Comparison of ENCODE assay signal across 10 cellular contexts in genomic region chr18:59631583-59632181, GRCh38.
DNase-seq lines count a peak whose midpoint lies in the region; ATAC-seq and TF ChIP-seq lines count a peak whose summit lies in the region.
"Had no signal": no experiment of that assay in that cellular context is flagged by ENCODE, and none has a peak within 500 bp of the region (broad histone marks: within the 10 kb centered on the region; RNA-seq: fewer than 3 reads in every experiment).

No MANE protein-coding gene starts in this region.

- H3K4me1 Mint-ChIP-seq in HFFc6 (ENCODE audit: low read depth): peaks cover 77% of the 10 kb centered on the region

- H3K4me3 ChIP-seq in astrocyte of the spinal cord (ENCODE audit: low read depth, low read length): no peak overlapping the region
- H3K4me3 ChIP-seq: lung had no signal

- peak; percentile 89 for TF ChIP-seq CTCF in HFFc6 (IDR thresholded peaks at IDR 0.05)
- TF ChIP-seq CTCF in astrocyte of the spinal cord (IDR thresholded peaks at IDR 0.05; ENCODE audit: low read depth, low read length): peak; percentile 77

- peaks cover 5% of the 10 kb centered on the region for H3K27me3 Mint-ChIP-seq in HFFc6 (ENCODE audit: insufficient read depth)

- peak overlapping the region; percentile 67 for H3K27ac Mint-ChIP-seq in HFFc6
- H3K27ac Mint-ChIP-seq: activated CD4-positive, alpha-beta memory T cell treated with anti-CD3 and anti-CD28 coated beads for 36 hours had no signal

- peaks cover 20% of the 10 kb centered on the region for H3K36me3 Mint-ChIP-seq in HFFc6 (ENCODE audit: low read depth)
- H3K36me3 Mint-ChIP-seq: activated CD4-positive, alpha-beta memory T cell treated with anti-CD3 and anti-CD28 coated beads for 36 hours had no signal

- DNase-seq in D341Med (ENCODE audit: low spot score): peak; percentile 63
- no peak for DNase-seq in HFFc6
- peak; percentile 70 for DNase-seq in astrocyte of the spinal cord (ENCODE audit: low read depth, low spot score)
- peak; percentile 8 for DNase-seq in medulla oblongata (ENCODE audit: extremely low spot score)
- no peak for DNase-seq in effector CD4-positive, alpha-beta T cell
- no peak for DNase-seq in SHP77 (lab: John Stamatoyannopoulos, UW)
- no peak for DNase-seq in cerebellar nuclear complex (lab: John Stamatoyannopoulos, UW)
- DNase-seq: activated CD4-positive, alpha-beta memory T cell treated with anti-CD3 and anti-CD28 coated beads for 36 hours had no signal

- H3K4me3 Mint-ChIP-seq in HFFc6: no peak overlapping the region
- H3K4me3 Mint-ChIP-seq: activated CD4-positive, alpha-beta memory T cell treated with anti-CD3 and anti-CD28 coated beads for 36 hours had no signal

- ATAC-seq in HG03439 (IDR thresholded peaks at IDR 0.05; ENCODE audit: unreplicated experiment): no peak

- in situ Hi-C loops in astrocyte of the spinal cord (cut with HindIII; ENCODE audit: low sequenced_read_pairs): no loop called here

- H3K9me3 Mint-ChIP-seq in HFFc6: no peaks in the 10 kb centered on the region
- H3K9me3 Mint-ChIP-seq: activated CD4-positive, alpha-beta memory T cell treated with anti-CD3 and anti-CD28 coated beads for 36 hours had no signal

Comparison
In these comparisons a context has a peak if more than half of its experiments do, and no peak if none do; other contexts are left out.
1. DNase-seq: peak in D341Med (single experiment), astrocyte of the spinal cord (single experiment) and medulla oblongata (single experiment); none in HFFc6 (single experiment), effector CD4-positive, alpha-beta T cell (single experiment), SHP77 (0 of 2) and cerebellar nuclear complex (0 of 2).